1 cellular context compared by ENCODE assay signal in the genomic region with DNA sequence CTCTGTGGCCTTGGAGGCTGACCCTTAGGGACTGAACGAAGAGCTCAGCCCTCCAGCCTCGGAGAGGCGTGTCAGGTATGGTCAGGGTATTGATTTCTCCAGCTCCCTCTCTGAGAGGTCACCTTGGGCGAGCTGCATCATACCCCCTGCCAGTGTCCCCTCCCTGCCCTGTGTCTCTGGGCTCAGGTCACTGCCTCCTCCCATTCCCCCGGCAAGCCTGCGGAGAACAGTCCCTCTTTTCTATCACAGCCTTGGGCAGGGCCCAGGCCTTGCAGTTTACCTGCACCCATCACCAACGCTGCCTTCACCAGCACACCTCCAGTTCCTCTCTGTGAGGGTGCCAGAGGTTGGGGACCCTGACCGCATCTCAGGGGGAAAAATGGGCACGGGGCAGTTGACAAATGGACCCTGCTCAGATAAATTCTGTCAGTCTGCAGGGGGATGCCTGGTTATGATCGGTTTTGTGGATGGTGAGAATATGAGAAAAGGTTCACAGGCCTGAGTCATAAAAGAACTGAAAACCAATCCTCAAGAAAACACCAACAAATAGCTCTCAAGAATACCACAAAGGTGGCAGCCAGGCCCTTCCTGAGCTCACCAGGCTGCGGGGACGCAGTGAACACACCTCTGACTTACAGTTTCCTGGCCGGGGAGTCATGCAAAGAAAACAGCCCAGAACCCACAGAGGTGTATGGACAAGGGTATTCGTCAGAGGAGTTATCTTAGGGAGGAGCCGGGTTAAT.
A peak's percentile ranks its signal among the peaks of the same experiment; 100 is the strongest.
TF ChIP-seq lines count a peak whose summit lies in the region.

No MANE protein-coding gene starts in this region.

TF ChIP-seq in GM12878, 131 proteins besides CTCF, POLR2A, EP300 and RAD21 (continued from another document):
- TF ChIP-seq IKZF1 (conservative IDR thresholded peaks at IDR 0.05) = peak; percentile 83
- no peak for TF ChIP-seq PKNOX1 (IDR thresholded peaks at IDR 0.05)
- TF ChIP-seq IRF4 (IDR thresholded peaks at IDR 0.05; ENCODE audit: low read depth, low read length) = peak; percentile 74
- no peak for TF ChIP-seq GABPA (IDR thresholded peaks at IDR 0.05; ENCODE audit: low read depth)
- peak; percentile 25 to 44; a peak in 2 of 4 replicates for TF ChIP-seq BHLHE40 (IDR thresholded peaks at IDR 0.05; ENCODE audit: borderline replicate concordance in 1 of 2, low read depth in 2 of 2, low read length in 1 of 2)
